15 cellular contexts compared by ENCODE assay signal in the genomic region with DNA sequence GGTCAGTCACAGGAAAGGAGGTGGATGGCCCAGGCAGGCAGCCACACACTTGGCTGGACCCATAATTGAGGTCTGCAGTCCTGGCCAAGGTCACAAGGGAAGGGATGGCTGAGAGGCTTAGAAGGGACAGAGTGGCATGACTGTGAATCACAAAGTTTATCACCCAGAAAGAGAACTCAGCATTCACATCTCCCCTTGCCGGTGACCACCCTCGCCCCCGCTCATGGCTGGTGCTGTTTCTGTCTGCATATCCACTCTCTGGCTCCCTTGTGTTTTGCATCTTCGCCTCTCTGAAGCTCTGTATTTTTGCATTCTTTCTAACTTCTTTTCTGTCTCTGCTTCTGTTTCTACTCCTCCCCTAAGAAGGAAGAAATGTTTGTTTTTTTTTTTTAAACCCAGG.
"Had no signal": no experiment of that assay in that cellular context is flagged by ENCODE, and none has a peak within 500 bp of the region (broad histone marks: within the 10 kb centered on the region; RNA-seq: fewer than 3 reads in every experiment).

No MANE protein-coding gene starts in this region.

- DNase-seq: activated CD8-positive, alpha-beta memory T cell treated with anti-CD3 and anti-CD28 coated beads, Interleukin-2, amount 50 U/mL, for 4 hours; activated naive CD4-positive, alpha-beta T cell treated with Interleukin-2 at 50 U/mL for 16 hours; activated naive CD8-positive, alpha-beta T cell treated with anti-CD3 and anti-CD28 coated beads for 36 hours; activated T-cell treated with anti-CD3 and anti-CD28 coated beads, Interleukin-2, amount 50 U/mL, for 4 hours; cortex of kidney; lower lobe of right lung; naive thymus-derived CD4-positive, alpha-beta T cell; nucleus accumbens; stimulated activated CD4-positive, alpha-beta T cell treated with anti-CD3 and anti-CD28 coated beads, Interleukin-12 subunit alpha, Interleukin-12 subunit beta, amount 100 ng/mL, for 4 hours; stimulated activated naive CD8-positive, alpha-beta T cell treated with anti-CD3 and anti-CD28 coated beads, Interleukin-15, amount 100 ng/mL, for 72 hours; T-helper 1 cell; T-helper 9 cell; uterus had no signal

- H3K4me1 ChIP-seq: uterus had no signal

- H3K27ac ChIP-seq: epithelial cell of prostate, lower lobe of right lung, tibial nerve, uterus had no signal

- H3K27me3 ChIP-seq: tibial nerve, uterus had no signal

- H3K4me3 ChIP-seq: lower lobe of right lung, tibial nerve, uterus had no signal

- H3K9me3 ChIP-seq: lower lobe of right lung, tibial nerve, uterus had no signal

- H3K36me3 ChIP-seq: lower lobe of right lung, uterus had no signal
